7 cellular contexts compared by ENCODE assay signal in genomic region chr19:48363500-48363809, GRCh38. TPM values are rescaled to one million over a fixed set of nuclear protein-coding genes. Genes with fewer than 3 reads are reported as not detected.
DNase-seq lines count a peak whose midpoint lies in the region; ATAC-seq lines count a peak whose summit lies in the region.
"Had no signal": no experiment of that assay in that cellular context is flagged by ENCODE, and none has a peak within 500 bp of the region (broad histone marks: within the 10 kb centered on the region; RNA-seq: fewer than 3 reads in every experiment).

No MANE protein-coding gene starts in this region.

- H3K9me3 Mint-ChIP-seq in CD8-positive, alpha-beta memory T cell: no peaks in the 10 kb centered on the region
- H3K9me3 Mint-ChIP-seq in activated naive CD8-positive, alpha-beta T cell treated with anti-CD3 and anti-CD28 coated beads, Interleukin-2, amount 50 U/mL, for 24 hours: no peaks in the 10 kb centered on the region

- POLR2A ChIA-PET in CD8-positive, alpha-beta memory T cell (lab: Charles Lee): interaction anchor here (0.5 to 3.1 kb wide), 9 partner anchors 27 to 509 kb away, joined by 3 to 22 read pairs (median 6); partner anchors contain the start of genes KDELR1 and PPP1R15A

- no peaks in the 10 kb centered on the region for H3K27me3 ChIP-seq in CD8-positive, alpha-beta memory T cell (ENCODE audit: insufficient read depth, low read length, poor library complexity, severe bottlenecking)
- no peaks in the 10 kb centered on the region for H3K27me3 ChIP-seq in mucosa of rectum (ENCODE audit: control insufficient read depth in 2 of 2, insufficient read depth in 2 of 2, low read length in 2 of 2)

- ATAC-seq in HG02798 (IDR thresholded peaks at IDR 0.05; ENCODE audit: poor library complexity, unreplicated experiment): peak; percentile 15
- peak; percentile 2 for ATAC-seq in activated naive CD8-positive, alpha-beta T cell treated with anti-CD3 and anti-CD28 coated beads, Interleukin-2, amount 50 U/mL, for 24 hours

- peak overlapping the region; percentile 99 for H3K4me3 ChIP-seq in CD8-positive, alpha-beta memory T cell (ENCODE audit: low read length)
- H3K4me3 ChIP-seq in mucosa of rectum (ENCODE audit: low read length in 2 of 2): peak overlapping the region; percentile 71 to 83

- H3K9ac ChIP-seq in mucosa of rectum (ENCODE audit: low read depth in 1 of 2, low read length in 2 of 2): peak overlapping the region; percentile 86 to 88

- no peak for DNase-seq in CD8-positive, alpha-beta memory T cell
- DNase-seq in activated naive CD8-positive, alpha-beta T cell treated with anti-CD3 and anti-CD28 coated beads, Interleukin-2, amount 50 U/mL, for 24 hours: no peak
- DNase-seq in cerebellum (ENCODE audit: low spot score): no peak
- DNase-seq in stimulated activated CD4-positive, alpha-beta T cell treated with anti-CD3 and anti-CD28 coated beads, Interleukin-1b, Interleukin-23, amount 100 ng/mL, for 48 hours: no peak

- CTCF ChIA-PET in CD8-positive, alpha-beta memory T cell (lab: Charles Lee): interaction anchor here (0.7 to 3.7 kb wide), 8 partner anchors 9 to 1574 kb away, joined by 3 to 21 read pairs (median 4); partner anchors contain the start of gene KDELR1

- peak overlapping the region; percentile 90 for H3K27ac ChIP-seq in CD8-positive, alpha-beta memory T cell (ENCODE audit: low read depth, low read length)
- peak overlapping the region; percentile 93 to 99 for H3K27ac ChIP-seq in mucosa of rectum (ENCODE audit: low read depth in 2 of 2, low read length in 2 of 2)

- no peaks in the 10 kb centered on the region for H3K9me3 ChIP-seq in CD8-positive, alpha-beta memory T cell (ENCODE audit: low read length)
- no peaks in the 10 kb centered on the region for H3K9me3 ChIP-seq in mucosa of rectum (ENCODE audit: control insufficient read depth in 2 of 2, low read length in 2 of 2)

- peaks cover 13 to 19% (median 16%) of the 10 kb centered on the region in 3 donors for H3K4me1 Mint-ChIP-seq in CD8-positive, alpha-beta memory T cell
- peaks cover 20% of the 10 kb centered on the region for H3K4me1 Mint-ChIP-seq in activated naive CD8-positive, alpha-beta T cell treated with anti-CD3 and anti-CD28 coated beads, Interleukin-2, amount 50 U/mL, for 24 hours

- no peaks in the 10 kb centered on the region for H3K27me3 Mint-ChIP-seq in CD8-positive, alpha-beta memory T cell
- peaks cover 4% of the 10 kb centered on the region for H3K27me3 Mint-ChIP-seq in activated naive CD8-positive, alpha-beta T cell treated with anti-CD3 and anti-CD28 coated beads, Interleukin-2, amount 50 U/mL, for 24 hours

- H3K4me3 Mint-ChIP-seq in CD8-positive, alpha-beta memory T cell: peak overlapping the region; percentile 81 to 92 (median 89)
- peak overlapping the region; percentile 86 for H3K4me3 Mint-ChIP-seq in activated naive CD8-positive, alpha-beta T cell treated with anti-CD3 and anti-CD28 coated beads, Interleukin-2, amount 50 U/mL, for 24 hours

- peaks cover 3 to 16% (median 8%) of the 10 kb centered on the region in 3 donors for H3K36me3 Mint-ChIP-seq in CD8-positive, alpha-beta memory T cell
- H3K36me3 Mint-ChIP-seq in activated naive CD8-positive, alpha-beta T cell treated with anti-CD3 and anti-CD28 coated beads, Interleukin-2, amount 50 U/mL, for 24 hours (ENCODE audit: low read depth): peaks cover 6% of the 10 kb centered on the region

- peaks cover 20% of the 10 kb centered on the region for H3K4me1 ChIP-seq in CD8-positive, alpha-beta memory T cell (ENCODE audit: insufficient read depth, low read length)
- peaks cover 17 to 22% of the 10 kb centered on the region in 2 donors for H3K4me1 ChIP-seq in mucosa of rectum (ENCODE audit: control insufficient read depth in 2 of 2, insufficient read depth in 2 of 2, low read length in 2 of 2)

- peak overlapping the region; percentile 86 to 98 (median 93) for H3K27ac Mint-ChIP-seq in CD8-positive, alpha-beta memory T cell
- peak overlapping the region; percentile 99 for H3K27ac Mint-ChIP-seq in activated naive CD8-positive, alpha-beta T cell treated with anti-CD3 and anti-CD28 coated beads, Interleukin-2, amount 50 U/mL, for 24 hours

- H3K36me3 ChIP-seq in CD8-positive, alpha-beta memory T cell (ENCODE audit: insufficient read depth, low read length): no peaks in the 10 kb centered on the region
- H3K36me3 ChIP-seq in mucosa of rectum (ENCODE audit: control insufficient read depth in 2 of 2, insufficient read depth in 2 of 2, low read length in 2 of 2): no peaks in the 10 kb centered on the region

RNA-seq across cellular contexts. Expression of gene TMEM143, which starts 0.3 kb away (rescaled TPM):
- 10 to 100 TPM; 11.4 to 15.8 TPM for total RNA-seq in CD8-positive, alpha-beta memory T cell
- polyA plus RNA-seq in CD8-positive, alpha-beta memory T cell: 9.2 TPM
- total RNA-seq in cerebellum: 4.9 TPM

RNA-seq across cellular contexts. Expression of gene SYNGR4, which starts 0.7 kb away (rescaled TPM):
- total RNA-seq in CD8-positive, alpha-beta memory T cell: not detected
- polyA plus RNA-seq in CD8-positive, alpha-beta memory T cell: not detected
- total RNA-seq in cerebellum: 0.27 TPM
- total RNA-seq: subcutaneous adipose tissue had no signal

RNA-seq across cellular contexts. Expression of gene KDELR1, which starts 27.9 kb away (rescaled TPM):
- total RNA-seq in CD8-positive, alpha-beta memory T cell: 10 to 100 TPM; 78.7 to 82.9 TPM
- polyA plus RNA-seq in CD8-positive, alpha-beta memory T cell: 32.5 TPM
- total RNA-seq in cerebellum: 32.3 TPM

RNA-seq across cellular contexts. Expression of gene GRIN2D, which starts 30.0 kb away (rescaled TPM):
- total RNA-seq in CD8-positive, alpha-beta memory T cell: under 1 TPM; 0.13 to 0.26 TPM
- polyA plus RNA-seq in CD8-positive, alpha-beta memory T cell: 0.05 TPM
- 4.6 TPM for total RNA-seq in cerebellum

RNA-seq across cellular contexts. Expression of gene EMP3, which starts 38.1 kb away (rescaled TPM):
- total RNA-seq in CD8-positive, alpha-beta memory T cell: 100 to 1,000 TPM; 273 to 278 TPM
- 1,041 TPM for polyA plus RNA-seq in CD8-positive, alpha-beta memory T cell
- total RNA-seq in cerebellum: 6.8 TPM
